Comparison of ENCODE assay signal across 13 cellular contexts in the genomic region with DNA sequence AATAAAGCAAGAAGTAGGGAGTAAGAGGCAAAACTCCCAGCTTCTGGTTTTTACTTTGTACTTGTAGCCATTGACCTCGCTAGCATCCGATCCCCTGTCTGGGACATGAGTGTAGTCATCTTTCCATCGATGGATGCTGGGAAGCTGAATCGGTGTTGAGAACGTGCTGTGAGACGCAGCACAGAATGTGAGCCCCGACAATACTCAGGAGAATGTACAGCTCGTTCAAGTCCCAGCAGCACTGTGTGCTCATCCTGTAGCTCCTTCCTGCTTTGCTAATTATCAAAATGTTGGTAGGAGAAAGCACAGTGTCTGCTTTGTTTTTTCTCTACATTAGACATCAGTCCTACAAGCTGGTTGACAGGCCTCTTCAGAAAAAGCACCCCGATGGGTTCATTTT. TPM values are rescaled to one million over a fixed set of nuclear protein-coding genes. Genes with fewer than 3 reads are reported as not detected.
DNase-seq lines count a peak whose midpoint lies in the region; ATAC-seq and TF ChIP-seq lines count a peak whose summit lies in the region.
"Had no signal": no experiment of that assay in that cellular context is flagged by ENCODE, and none has a peak within 500 bp of the region (broad histone marks: within the 10 kb centered on the region; RNA-seq: fewer than 3 reads in every experiment).

No MANE protein-coding gene starts in this region.

- peaks cover 5% of the 10 kb centered on the region for H3K36me3 Mint-ChIP-seq in activated CD4-positive, alpha-beta T cell treated with anti-CD3 and anti-CD28 coated beads, Interleukin-2, amount 10 ng/mL, durations not matched to agents 24 days and 14 days (ENCODE audit: low read depth)
- peaks cover 7% of the 10 kb centered on the region for H3K36me3 Mint-ChIP-seq in activated CD4-positive, alpha-beta T cell treated with anti-CD3 and anti-CD28 coated beads for 36 hours (ENCODE audit: low read depth)
- peaks cover 27% of the 10 kb centered on the region for H3K36me3 Mint-ChIP-seq in nephron (ENCODE audit: low read depth)
- H3K36me3 Mint-ChIP-seq in natural killer cell = no peaks in the 10 kb centered on the region

- TF ChIP-seq EP300 in tibial nerve (IDR thresholded peaks at IDR 0.05) = no peak

- no peak for ATAC-seq in activated CD4-positive, alpha-beta T cell treated with anti-CD3 and anti-CD28 coated beads for 36 hours
- ATAC-seq in natural killer cell = no peak

- no peaks in the 10 kb centered on the region for H3K9me2 ChIP-seq in MM.1S (replicated peaks; ENCODE audit: insufficient read depth, low read length)

- CTCF ChIA-PET in activated CD4-positive, alpha-beta T cell treated with anti-CD3 and anti-CD28 coated beads for 36 hours (lab: Charles Lee) = interaction anchor here (1.1 to 1.6 kb wide), 4 partner anchors 9 to 27 kb away, joined by 3 to 4 read pairs (median 3); no protein-coding TSS in a partner anchor

- H3K36me3 ChIP-seq in esophagus (ENCODE audit: control insufficient read depth in 2 of 2, insufficient read depth in 2 of 2, low read length in 1 of 2) = no peaks in the 10 kb centered on the region
- H3K36me3 ChIP-seq in tibial nerve = no peaks in the 10 kb centered on the region
- H3K36me3 ChIP-seq in MM.1S (replicated peaks; ENCODE audit: insufficient read depth, low read length) = no peaks in the 10 kb centered on the region

- no peaks in the 10 kb centered on the region for H3K27me3 ChIP-seq in esophagus (ENCODE audit: control insufficient read depth in 1 of 2, insufficient read depth in 2 of 2, low read length in 2 of 2)
- no peaks in the 10 kb centered on the region for H3K27me3 ChIP-seq in tibial nerve
- H3K27me3 ChIP-seq in MM.1S (replicated peaks; ENCODE audit: insufficient read depth, low read length) = no peaks in the 10 kb centered on the region; the same call in 1 of the 2 replicates

- POLR2A ChIA-PET in activated CD4-positive, alpha-beta T cell treated with anti-CD3 and anti-CD28 coated beads for 36 hours (lab: Charles Lee) = no interaction called here

- no peak overlapping the region for H3K4me2 ChIP-seq in MM.1S (ENCODE audit: low read depth, low read length)

- no peak for TF ChIP-seq POLR2A in tibial nerve (IDR thresholded peaks at IDR 0.05)

- TF ChIP-seq CTCF in nephron (IDR thresholded peaks at IDR 0.05; ENCODE audit: unreplicated experiment in 3 of 3) = no peak
- TF ChIP-seq CTCF in tibial nerve (IDR thresholded peaks at IDR 0.05) = no peak
- no peak for TF ChIP-seq CTCF in natural killer cell (IDR thresholded peaks at IDR 0.05)
- no peak for TF ChIP-seq CTCF in MM.1S (IDR thresholded peaks at IDR 0.05; ENCODE audit: low read length)

- peaks cover 47% of the 10 kb centered on the region for H3K27me3 Mint-ChIP-seq in activated CD4-positive, alpha-beta T cell treated with anti-CD3 and anti-CD28 coated beads, Interleukin-2, amount 10 ng/mL, durations not matched to agents 24 days and 14 days
- peaks cover 23% of the 10 kb centered on the region for H3K27me3 Mint-ChIP-seq in activated CD4-positive, alpha-beta T cell treated with anti-CD3 and anti-CD28 coated beads for 36 hours
- H3K27me3 Mint-ChIP-seq in nephron (ENCODE audit: low read depth) (peaks cover 37% of the 10 kb centered on the region), natural killer cell (ENCODE audit: low read depth in 2 of 2) (peaks cover 40 to 47% of the 10 kb centered on the region in 2 donors)

- no peak for DNase-seq in activated CD4-positive, alpha-beta T cell treated with anti-CD3 and anti-CD28 coated beads, Interleukin-2, amount 10 ng/mL, durations not matched to agents 24 days and 14 days
- DNase-seq in activated CD4-positive, alpha-beta T cell treated with anti-CD3 and anti-CD28 coated beads for 36 hours = no peak
- DNase-seq in tibial nerve (ENCODE audit: low spot score in 2 of 2) = no peak
- no peak for DNase-seq in AML-193 (lab: John Stamatoyannopoulos, UW)
- DNase-seq in natural killer cell = no peak
- no peak for DNase-seq in MM.1S
- DNase-seq: cortex of kidney; NCI-H1092; NK-92 treated with Interleukin-12 subunit alpha and Interleukin-12 subunit beta, amount 100 ng/mL, for 24 hours; T-helper 17 cell had no signal

- H3K4me3 ChIP-seq in esophagus (ENCODE audit: low read depth in 1 of 2, low read length in 2 of 2) (no peak overlapping the region), tibial nerve (peak overlapping the region in 2 of 4 donors; percentile 31 to 47), MM.1S (ENCODE audit: low read length) (no peak overlapping the region)
- H3K4me3 ChIP-seq: HAP-1 had no signal

- H2AFZ ChIP-seq in MM.1S (ENCODE audit: low read length) = no peak overlapping the region

- H3K9ac ChIP-seq in MM.1S (ENCODE audit: low read length) = no peak overlapping the region

- H3F3A ChIP-seq in MM.1S (ENCODE audit: insufficient read depth, low read length) = no peaks in the 10 kb centered on the region

- no peaks in the 10 kb centered on the region for H4K20me1 ChIP-seq in MM.1S (ENCODE audit: insufficient read depth, low read length)

- H3K4me1 Mint-ChIP-seq in activated CD4-positive, alpha-beta T cell treated with anti-CD3 and anti-CD28 coated beads, Interleukin-2, amount 10 ng/mL, durations not matched to agents 24 days and 14 days = peaks cover 15% of the 10 kb centered on the region
- peaks cover 19% of the 10 kb centered on the region for H3K4me1 Mint-ChIP-seq in activated CD4-positive, alpha-beta T cell treated with anti-CD3 and anti-CD28 coated beads for 36 hours
- H3K4me1 Mint-ChIP-seq in nephron (peaks cover 60% of the 10 kb centered on the region), natural killer cell (peaks cover 6 to 9% of the 10 kb centered on the region in 2 donors)

- no peaks in the 10 kb centered on the region for H3K79me2 ChIP-seq in MM.1S (ENCODE audit: low read length)

- peaks cover 5% of the 10 kb centered on the region for H3K9me3 Mint-ChIP-seq in activated CD4-positive, alpha-beta T cell treated with anti-CD3 and anti-CD28 coated beads, Interleukin-2, amount 10 ng/mL, durations not matched to agents 24 days and 14 days
- H3K9me3 Mint-ChIP-seq in activated CD4-positive, alpha-beta T cell treated with anti-CD3 and anti-CD28 coated beads for 36 hours (ENCODE audit: low read depth) = peaks cover 2% of the 10 kb centered on the region
- H3K9me3 Mint-ChIP-seq in nephron (peaks cover 6% of the 10 kb centered on the region), natural killer cell (no peaks in the 10 kb centered on the region)

- no peak overlapping the region for H3K27ac Mint-ChIP-seq in activated CD4-positive, alpha-beta T cell treated with anti-CD3 and anti-CD28 coated beads, Interleukin-2, amount 10 ng/mL, durations not matched to agents 24 days and 14 days
- H3K27ac Mint-ChIP-seq in activated CD4-positive, alpha-beta T cell treated with anti-CD3 and anti-CD28 coated beads for 36 hours = no peak overlapping the region
- H3K27ac Mint-ChIP-seq in nephron = peak overlapping the region in 1 of 3 experiments; percentile 63
- no peak overlapping the region for H3K27ac Mint-ChIP-seq in natural killer cell
- H3K27ac Mint-ChIP-seq: T-helper 17 cell had no signal

- H3K4me3 Mint-ChIP-seq in activated CD4-positive, alpha-beta T cell treated with anti-CD3 and anti-CD28 coated beads, Interleukin-2, amount 10 ng/mL, durations not matched to agents 24 days and 14 days = peak overlapping the region; percentile 26
- no peak overlapping the region for H3K4me3 Mint-ChIP-seq in activated CD4-positive, alpha-beta T cell treated with anti-CD3 and anti-CD28 coated beads for 36 hours
- H3K4me3 Mint-ChIP-seq in nephron = peak overlapping the region; percentile 18 to 86 (median 47)
- no peak overlapping the region for H3K4me3 Mint-ChIP-seq in natural killer cell

- WGBS in esophagus, 2 donors = 67 to 75% methylated on average over 9 of the region's 9 CpGs
- WGBS in tibial nerve, 2 donors = 64 to 67% methylated on average over 9 of the region's 9 CpGs

- peaks cover 0 to 3% of the 10 kb centered on the region in 2 donors for H3K4me1 ChIP-seq in esophagus (ENCODE audit: control insufficient read depth in 2 of 2, insufficient read depth in 2 of 2, low read length in 1 of 2)
- H3K4me1 ChIP-seq in tibial nerve = peaks cover 0 to 52% (median 26%) of the 10 kb centered on the region in 4 donors
- no peaks in the 10 kb centered on the region for H3K4me1 ChIP-seq in MM.1S (ENCODE audit: low read length)
- H3K4me1 ChIP-seq: HAP-1 had no signal

- intact Hi-C loops in activated CD4-positive, alpha-beta T cell treated with anti-CD3 and anti-CD28 coated beads, Interleukin-2, amount 10 ng/mL, durations not matched to agents 24 days and 14 days (cut with micrococcal nuclease) = no loop called here
- intact Hi-C loops in activated CD4-positive, alpha-beta T cell treated with anti-CD3 and anti-CD28 coated beads for 36 hours (cut with DNase I, micrococcal nuclease) = no loop called here
- intact Hi-C loops in natural killer cell (cut with micrococcal nuclease) = no loop called here

- H3K27ac ChIP-seq in esophagus (ENCODE audit: low read depth in 2 of 2, low read length in 1 of 2) = peak overlapping the region; percentile 12 to 66
- H3K27ac ChIP-seq in tibial nerve = peak overlapping the region in 3 of 4 donors; percentile 0 to 50 (median 5)
- no peak overlapping the region for H3K27ac ChIP-seq in MM.1S (ENCODE audit: low read length)

- H3K9me3 ChIP-seq in esophagus (ENCODE audit: control insufficient read depth in 2 of 2, insufficient read depth in 1 of 2, low read depth in 1 of 2, low read length in 1 of 2) = no peaks in the 10 kb centered on the region
- H3K9me3 ChIP-seq in tibial nerve = peaks cover 0 to under 1% (median 0%) of the 10 kb centered on the region in 4 donors
- no peaks in the 10 kb centered on the region for H3K9me3 ChIP-seq in MM.1S (replicated peaks; ENCODE audit: insufficient read depth, low read length)

RNA-seq across cellular contexts. Expression of a gene that starts 56.6 kb away (rescaled TPM):
- 4.7 and 5.0 TPM in 2 replicates for total RNA-seq in activated CD4-positive, alpha-beta T cell treated with anti-CD3 and anti-CD28 coated beads, Interleukin-2, amount 10 ng/mL, durations not matched to agents 24 days and 14 days
- 10 to 100 TPM; 15.3 to 17.5 TPM for total RNA-seq in activated CD4-positive, alpha-beta T cell treated with anti-CD3 and anti-CD28 coated beads for 36 hours
- 1 to 10 TPM; 2.5 to 5.5 TPM for polyA plus RNA-seq in esophagus
- total RNA-seq in tibial nerve (100 to 1,000 TPM in 2 of 4 donors, 10 to 100 TPM in 2; 60.9 to 124 (median 96.5) TPM), natural killer cell (1 to 10 TPM; 2.1 to 3.8 (median 2.4) TPM)

Comparison
In these comparisons a context has a peak if more than half of its experiments do, and no peak if none do; other contexts are left out.
1. H3K4me3 Mint-ChIP-seq: peak in activated CD4-positive, alpha-beta T cell treated with anti-CD3 and anti-CD28 coated beads, Interleukin-2, amount 10 ng/mL, durations not matched to agents 24 days and 14 days (single experiment) and nephron (3 of 3); none in activated CD4-positive, alpha-beta T cell treated with anti-CD3 and anti-CD28 coated beads for 36 hours (single experiment) and natural killer cell (single experiment).